In the genomic region with DNA sequence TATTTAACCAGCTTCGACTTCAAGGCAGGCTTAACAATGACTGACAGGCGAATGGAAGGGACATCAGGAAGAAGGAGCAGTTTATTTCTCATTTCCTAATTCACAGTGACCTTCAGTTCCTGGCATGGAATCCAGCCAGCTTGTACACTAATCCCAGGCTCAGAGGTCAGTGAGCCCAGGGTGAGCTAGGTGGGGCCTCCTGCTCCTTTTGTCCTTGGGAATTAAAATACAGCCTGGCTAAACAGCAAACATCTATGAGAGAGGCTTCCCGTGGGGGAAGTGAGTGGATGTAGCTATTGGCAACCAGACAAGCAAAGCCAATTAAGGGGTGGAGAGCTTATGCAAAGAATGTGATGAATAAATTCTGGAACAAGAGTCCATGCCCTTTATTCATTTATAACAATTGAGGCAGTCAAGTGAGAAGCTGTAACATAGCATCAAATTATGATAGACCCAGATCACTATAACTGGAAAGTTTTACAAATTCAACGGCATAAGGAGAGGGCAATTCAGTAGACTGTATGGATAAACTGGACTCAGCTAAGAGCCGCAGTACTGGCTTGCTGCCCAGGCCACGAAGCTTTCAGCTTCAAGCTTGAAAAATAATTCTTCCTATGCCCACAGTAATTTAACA, we compare ENCODE assay signal across 9 cellular contexts. TPM values are rescaled to one million over a fixed set of nuclear protein-coding genes. Genes with fewer than 3 reads are reported as not detected.
A peak's percentile ranks its signal among the peaks of the same experiment; 100 is the strongest.
DNase-seq lines count a peak whose midpoint lies in the region; ATAC-seq, FAIRE-seq and TF ChIP-seq lines count a peak whose summit lies in the region.
"Had no signal": no experiment of that assay in that cellular context is flagged by ENCODE, and none has a peak within 500 bp of the region (broad histone marks: within the 10 kb centered on the region; RNA-seq: fewer than 3 reads in every experiment).

No MANE protein-coding gene starts in this region.

- peaks cover 11 to 15% (median 12%) of the 10 kb centered on the region in 3 donors for H3K4me1 ChIP-seq in pancreas
- H3K4me1 ChIP-seq: BLaER1 had no signal

- no peaks in the 10 kb centered on the region for H3K27me3 Mint-ChIP-seq in activated CD8-positive, alpha-beta memory T cell treated with anti-CD3 and anti-CD28 coated beads, Interleukin-2, amount 10 ng/mL, durations not matched to agents 7 days and 5 days
- H3K27me3 Mint-ChIP-seq in T-cell: no peaks in the 10 kb centered on the region

- no peak for ATAC-seq in activated CD8-positive, alpha-beta memory T cell treated with anti-CD3 and anti-CD28 coated beads, Interleukin-2, amount 10 ng/mL, durations not matched to agents 7 days and 5 days
- ATAC-seq in T-cell (replicated peaks in 1 of 4): no peak
- ATAC-seq in pancreas: peak; percentile 82 to 90 (median 86)

- WGBS in pancreas, 2 donors: 17 to 25% methylated on average over 6 of the region's 6 CpGs

- H3K36me3 ChIP-seq in pancreas: peaks cover 0 to 17% (median 0%) of the 10 kb centered on the region in 3 donors

- no peaks in the 10 kb centered on the region for H3K9me3 Mint-ChIP-seq in activated CD8-positive, alpha-beta memory T cell treated with anti-CD3 and anti-CD28 coated beads, Interleukin-2, amount 10 ng/mL, durations not matched to agents 7 days and 5 days (ENCODE audit: low read depth)
- no peaks in the 10 kb centered on the region for H3K9me3 Mint-ChIP-seq in T-cell

- TF ChIP-seq CTCF in fibroblast of pulmonary artery (IDR thresholded peaks at IDR 0.05; ENCODE audit: low read length, missing control alignments): no peak
- TF ChIP-seq CTCF in pancreas (IDR thresholded peaks at IDR 0.05): no peak

- CTCF ChIA-PET in activated CD8-positive, alpha-beta memory T cell treated with anti-CD3 and anti-CD28 coated beads, Interleukin-2, amount 10 ng/mL, durations not matched to agents 7 days and 5 days (lab: Charles Lee): interaction anchor here (1.0 to 3.6 kb wide), 6 partner anchors 11 to 199 kb away, joined by 3 to 29 read pairs (median 4); partner anchors contain the start of gene STK17A
- CTCF ChIA-PET in T-cell (lab: Charles Lee): interaction anchor here (0.6 to 3.4 kb wide), 10 partner anchors 9 to 60 kb away, joined by 3 to 25 read pairs (median 3); partner anchors contain the start of gene STK17A (in 2 of the 2)

- no peaks in the 10 kb centered on the region for H3K9me3 ChIP-seq in pancreas
- H3K9me3 ChIP-seq: BLaER1 had no signal

- H3K4me3 ChIP-seq in fibroblast of pulmonary artery (replicated peaks; ENCODE audit: low read depth, low read length): no peak overlapping the region
- H3K4me3 ChIP-seq in pancreas: no peak overlapping the region
- H3K4me3 ChIP-seq: BLaER1 had no signal

- POLR2A ChIA-PET in T-cell (lab: Charles Lee): interaction anchor here (0.7 to 1.0 kb wide), 5 partner anchors 8 to 52 kb away, joined by 3 to 10 read pairs (median 4); no protein-coding TSS in a partner anchor

- no peak for FAIRE-seq in pancreas (lab: Jason Lieb, UNC)

- peak overlapping the region; percentile 64 for H3K27ac Mint-ChIP-seq in activated CD8-positive, alpha-beta memory T cell treated with anti-CD3 and anti-CD28 coated beads, Interleukin-2, amount 10 ng/mL, durations not matched to agents 7 days and 5 days
- H3K27ac Mint-ChIP-seq in T-cell: peak overlapping the region; percentile 78 to 89

- H3K4me1 Mint-ChIP-seq in activated CD8-positive, alpha-beta memory T cell treated with anti-CD3 and anti-CD28 coated beads, Interleukin-2, amount 10 ng/mL, durations not matched to agents 7 days and 5 days: peaks cover 75% of the 10 kb centered on the region
- H3K4me1 Mint-ChIP-seq in T-cell: peaks cover 94 to 97% (median 96%) of the 10 kb centered on the region in 3 donors

- intact Hi-C loops in pancreas (cut with DNase I): no loop called here
- intact Hi-C loops in posterior vena cava (cut with DNase I): loop anchor here in 1 of 2 donors (10.0 kb wide), 2 partner anchors 55 to 235 kb away; partner anchors contain the start of gene STK17A

- H3K27me3 ChIP-seq in pancreas: no peaks in the 10 kb centered on the region
- H3K27me3 ChIP-seq: BLaER1 had no signal

- H3K4me3 Mint-ChIP-seq in activated CD8-positive, alpha-beta memory T cell treated with anti-CD3 and anti-CD28 coated beads, Interleukin-2, amount 10 ng/mL, durations not matched to agents 7 days and 5 days: no peak overlapping the region
- H3K4me3 Mint-ChIP-seq in T-cell: peak overlapping the region in 1 of 3 donors; percentile 72

- H3K27ac ChIP-seq in pancreas: peak overlapping the region; percentile 42 to 68 (median 54)
- H3K27ac ChIP-seq: BLaER1 had no signal

- peaks cover 74% of the 10 kb centered on the region for H3K36me3 Mint-ChIP-seq in activated CD8-positive, alpha-beta memory T cell treated with anti-CD3 and anti-CD28 coated beads, Interleukin-2, amount 10 ng/mL, durations not matched to agents 7 days and 5 days
- peaks cover 75% of the 10 kb centered on the region for H3K36me3 Mint-ChIP-seq in T-cell

- DNase-seq in activated CD8-positive, alpha-beta memory T cell treated with anti-CD3 and anti-CD28 coated beads, Interleukin-2, amount 10 ng/mL, durations not matched to agents 7 days and 5 days: no peak
- no peak for DNase-seq in activated CD8-positive, alpha-beta memory T cell treated with anti-CD3 and anti-CD28 coated beads for 24 hours
- DNase-seq in T-cell (no peak), fibroblast of pulmonary artery (ENCODE audit: low read depth) (peak; percentile 87), pancreas (peak in 4 of 6 donors; percentile 50 to 76 (median 66)), NK-92 (lab: John Stamatoyannopoulos, UW; ENCODE audit: unreplicated experiment) (no peak), posterior vena cava (ENCODE audit: low spot score) (no peak), SK-N-DZ (ENCODE audit: low spot score) (no peak)

RNA-seq across cellular contexts. Expression of gene STK17A, which starts 57.1 kb away (rescaled TPM):
- 10 to 100 TPM; 84.9 to 86.1 TPM for total RNA-seq in activated CD8-positive, alpha-beta memory T cell treated with anti-CD3 and anti-CD28 coated beads, Interleukin-2, amount 10 ng/mL, durations not matched to agents 7 days and 5 days
- total RNA-seq in T-cell: 100 to 1,000 TPM; 101 to 120 (median 117) TPM
- 10 to 100 TPM in 4 of 6 donors, 1 to 10 TPM in 2; 9.4 to 19.3 (median 11.7) TPM for total RNA-seq in pancreas
- polyA plus RNA-seq in pancreas: 10 to 100 TPM in 1 of 2 donors, 1 to 10 TPM in 1; 7.0 to 11.7 TPM
- 10 to 100 TPM; 21.1 to 32.2 TPM for total RNA-seq in posterior vena cava
- polyA plus RNA-seq in SK-N-DZ (2014; cell fraction: cytosol; rRNA removed): 6.3 and 8.9 TPM in 2 replicates
- polyA plus RNA-seq in SK-N-DZ (2014; cell fraction: nucleus; rRNA removed): 5.1 and 5.5 TPM in 2 replicates

Comparison
In these comparisons a context has a peak if more than half of its experiments do, and no peak if none do; other contexts are left out.
1. ATAC-seq: peak in pancreas (4 of 4); none in activated CD8-positive, alpha-beta memory T cell treated with anti-CD3 and anti-CD28 coated beads, Interleukin-2, amount 10 ng/mL, durations not matched to agents 7 days and 5 days (single experiment) and T-cell (0 of 4).
2. DNase-seq: peak in fibroblast of pulmonary artery (single experiment) and pancreas (4 of 6); none in activated CD8-positive, alpha-beta memory T cell treated with anti-CD3 and anti-CD28 coated beads, Interleukin-2, amount 10 ng/mL, durations not matched to agents 7 days and 5 days (single experiment), activated CD8-positive, alpha-beta memory T cell treated with anti-CD3 and anti-CD28 coated beads for 24 hours (single experiment), T-cell (0 of 34), NK-92 (single experiment), posterior vena cava (single experiment) and SK-N-DZ (single experiment).